ENCODE assay signal across 8 cellular contexts in genomic region chr19:57830071-57830602, GRCh38. TPM values are rescaled to one million over a fixed set of nuclear protein-coding genes. Genes with fewer than 3 reads are reported as not detected.
DNase-seq lines count a peak whose midpoint lies in the region; ATAC-seq and TF ChIP-seq lines count a peak whose summit lies in the region.

ZNF587B (plus strand) TSS chr19:57830299; CDS start chr19:57830529, 230 bp downstream.

- BruUV-seq in Calu3 (replicated peaks; lab: Mats Ljungman, UMichigan) = no TSS peak

- H3K4me1 Mint-ChIP-seq in Calu3 (ENCODE audit: low read depth, unreplicated experiment) = peaks cover 23% of the 10 kb centered on the region

- H3K36me3 Mint-ChIP-seq in Calu3 (ENCODE audit: insufficient read depth, unreplicated experiment) = peaks cover 46% of the 10 kb centered on the region

- DNase-seq in Calu3 = no peak
- DNase-seq in NCI-H69 (lab: John Stamatoyannopoulos, UW) = peak; percentile 55
- peak; percentile 34 for DNase-seq in adipocyte (ENCODE audit: low read depth)
- DNase-seq in cardiac septum (ENCODE audit: low spot score) = peak; percentile 86

- no peaks in the 10 kb centered on the region for H3K27me3 Mint-ChIP-seq in Calu3 (ENCODE audit: unreplicated experiment)

- H3K27me3 ChIP-seq in adipocyte (replicated peaks; ENCODE audit: control insufficient read depth, insufficient read depth, low read length) (no peaks in the 10 kb centered on the region), neutrophil (no peaks in the 10 kb centered on the region)

- H3K4me1 ChIP-seq in adipocyte (ENCODE audit: control insufficient read depth, insufficient read depth, low read length) = peaks cover 11% of the 10 kb centered on the region
- H3K4me1 ChIP-seq in neutrophil (ENCODE audit: control insufficient read depth in 1 of 2, insufficient read depth in 1 of 2, low read depth in 1 of 2, low read length in 1 of 2) = no peaks in the 10 kb centered on the region

- H3K9me3 ChIP-seq in adipocyte (ENCODE audit: control insufficient read depth, low read length) (no peaks in the 10 kb centered on the region), neutrophil (no peaks in the 10 kb centered on the region)

- H3K9me3 Mint-ChIP-seq in Calu3 (ENCODE audit: low read depth, unreplicated experiment) = peaks cover 10% of the 10 kb centered on the region

- intact Hi-C loops in Calu3 (cut with micrococcal nuclease; ENCODE audit: unreplicated experiment) = no loop called here
- intact Hi-C loops in cardiac septum (cut with DNase I) = no loop called here

- no peak within 1 kb of the TSS for H3K4me3 Mint-ChIP-seq in Calu3 (ENCODE audit: low read depth, unreplicated experiment)

- no peak for TF ChIP-seq CTCF in Calu3 (IDR thresholded peaks at IDR 0.05; ENCODE audit: unreplicated experiment)
- TF ChIP-seq CTCF in neutrophil (IDR thresholded peaks at IDR 0.05) = peak; percentile 52

- peaks cover 6% of the 10 kb centered on the region for H3K36me3 ChIP-seq in adipocyte (ENCODE audit: control insufficient read depth, insufficient read depth, low read length, severe bottlenecking)
- no peaks in the 10 kb centered on the region for H3K36me3 ChIP-seq in neutrophil

- CTCF ChIA-PET in Calu3 (lab: Charles Lee) = no interaction called here

- ATAC-seq in HG02678 (IDR thresholded peaks at IDR 0.05; ENCODE audit: unreplicated experiment) = no peak
- no peak for ATAC-seq in GM18861 (IDR thresholded peaks at IDR 0.05; ENCODE audit: unreplicated experiment)
- no peak for ATAC-seq in HG03442 (IDR thresholded peaks at IDR 0.05; ENCODE audit: unreplicated experiment)

- no peak within 1 kb of the TSS for H3K9ac ChIP-seq in adipocyte (ENCODE audit: low read length)

- H3K27ac ChIP-seq in neutrophil = peak within 1 kb of the TSS; percentile 3

- H3K27ac Mint-ChIP-seq in Calu3 (ENCODE audit: unreplicated experiment) = peak within 1 kb of the TSS; percentile 11

- H3K4me3 ChIP-seq in adipocyte (ENCODE audit: low read length) (peak within 1 kb of the TSS; percentile 76), neutrophil (ENCODE audit: low read depth in 1 of 2, low read length in 1 of 2) (no peak within 1 kb of the TSS)

RNA-seq across cellular contexts. Expression of gene ZNF587B, which starts in this region (rescaled TPM):
- 31.1 and 31.6 TPM in 2 replicates for total RNA-seq in Calu3 (2022)
- 7.6 TPM for total RNA-seq in cardiac septum
